10 cellular contexts compared by ENCODE assay signal in the genomic region with DNA sequence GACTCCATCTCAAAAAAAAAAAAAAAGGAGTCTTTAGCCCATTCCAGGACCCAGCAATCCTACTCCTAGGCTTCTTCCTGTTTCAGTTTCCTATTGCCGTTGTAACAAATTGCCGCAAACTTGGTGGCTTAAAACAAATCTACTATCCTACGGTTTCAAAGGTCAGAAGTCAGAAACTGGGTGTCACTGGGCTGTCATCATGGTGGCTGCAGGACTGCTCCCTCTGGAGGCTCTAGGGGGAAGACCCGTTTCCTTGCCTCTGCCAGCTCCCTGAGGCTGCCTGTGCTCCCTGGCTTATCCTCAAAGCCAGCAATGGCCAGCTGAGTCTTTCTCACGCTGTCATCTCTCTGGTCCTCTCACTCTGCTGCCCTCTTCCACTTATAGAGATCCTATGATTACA. TPM values are rescaled to one million over a fixed set of nuclear protein-coding genes. Genes with fewer than 3 reads are reported as not detected.
A peak's percentile ranks its signal among the peaks of the same experiment; 100 is the strongest.
DNase-seq lines count a peak whose midpoint lies in the region; ATAC-seq and TF ChIP-seq lines count a peak whose summit lies in the region.
"Had no signal": no experiment of that assay in that cellular context is flagged by ENCODE, and none has a peak within 500 bp of the region (broad histone marks: within the 10 kb centered on the region; RNA-seq: fewer than 3 reads in every experiment).

No MANE protein-coding gene starts in this region.

- no peak overlapping the region for H3K27ac Mint-ChIP-seq in mesothelial cell of epicardium
- H3K27ac Mint-ChIP-seq: stimulated activated naive B cell treated with anti-CD40 and anti-IgM and Interleukin-4, amounts not matched to agents 10 μg/mL and 1 μg/mL and 100 μg/mL, for 72 hours had no signal

- ATAC-seq in left lung (peak; percentile 77), HG02973 (IDR thresholded peaks at IDR 0.05; ENCODE audit: unreplicated experiment) (no peak), GM21423 (IDR thresholded peaks at IDR 0.05; ENCODE audit: unreplicated experiment) (no peak)
- ATAC-seq: psoas muscle had no signal

- H3K36me3 Mint-ChIP-seq in mesothelial cell of epicardium, result no peaks in the 10 kb centered on the region

- intact Hi-C loops in left lung (cut with DNase I), result no loop called here

- H3K27me3 Mint-ChIP-seq in mesothelial cell of epicardium (ENCODE audit: low read depth), result peaks cover 36% of the 10 kb centered on the region

- 0 out of 2 replicates have a peak, but pooled peaks have one; percentile 6 for TF ChIP-seq CTCF in WI38 (IDR thresholded peaks at IDR 0.05; ENCODE audit: low read depth, low read length)
- peak; percentile 13 to 19 for TF ChIP-seq CTCF in left lung (IDR thresholded peaks at IDR 0.05)
- no peak for TF ChIP-seq CTCF in mesothelial cell of epicardium (IDR thresholded peaks at IDR 0.05; ENCODE audit: unreplicated experiment)

- no peak overlapping the region for H3K4me3 ChIP-seq in WI38 (ENCODE audit: low read depth, low read length)
- no peak overlapping the region for H3K4me3 ChIP-seq in left lung
- H3K4me3 ChIP-seq: psoas muscle had no signal

- H3K9me3 Mint-ChIP-seq in mesothelial cell of epicardium, result no peaks in the 10 kb centered on the region

- H3K27me3 ChIP-seq in left lung, result peaks cover 0 to 23% of the 10 kb centered on the region in 2 donors

- no peak overlapping the region for H3K27ac ChIP-seq in left lung
- H3K27ac ChIP-seq: psoas muscle had no signal

- no peaks in the 10 kb centered on the region for H3K4me1 ChIP-seq in left lung
- H3K4me1 ChIP-seq: psoas muscle had no signal

- H3K9me3 ChIP-seq in left lung, result no peaks in the 10 kb centered on the region
- H3K9me3 ChIP-seq: psoas muscle had no signal

- DNase-seq in DMS53 (lab: John Stamatoyannopoulos, UW), result peak; percentile 78
- peak; percentile 77 to 81 for DNase-seq in Kasumi-1 (lab: John Stamatoyannopoulos, UW)
- no peak for DNase-seq in left lung
- DNase-seq in mesothelial cell of epicardium (ENCODE audit: low spot score in 2 of 2, unreplicated experiment in 2 of 2), result no peak
- no peak for DNase-seq in activated T-cell treated with anti-CD3 and anti-CD28 coated beads, Interleukin-2, amount 50 U/mL, for 1 hour
- DNase-seq: stimulated activated naive B cell treated with anti-CD40 and anti-IgM and Interleukin-4, amounts not matched to agents 10 μg/mL and 1 μg/mL and 100 μg/mL, for 72 hours had no signal

- H3K36me3 ChIP-seq in left lung, result no peaks in the 10 kb centered on the region

- H3K4me1 Mint-ChIP-seq in mesothelial cell of epicardium, result peaks cover 6% of the 10 kb centered on the region
- H3K4me1 Mint-ChIP-seq: stimulated activated naive B cell treated with anti-CD40 and anti-IgM and Interleukin-4, amounts not matched to agents 10 μg/mL and 1 μg/mL and 100 μg/mL, for 72 hours had no signal

- H3K4me3 Mint-ChIP-seq in mesothelial cell of epicardium, result no peak overlapping the region
- H3K4me3 Mint-ChIP-seq: stimulated activated naive B cell treated with anti-CD40 and anti-IgM and Interleukin-4, amounts not matched to agents 10 μg/mL and 1 μg/mL and 100 μg/mL, for 72 hours had no signal

RNA-seq across cellular contexts. Expression of a gene that starts 8.7 kb away (rescaled TPM):
- 1 to 10 TPM; 4.2 to 4.3 TPM for total RNA-seq in left lung
- total RNA-seq in mesothelial cell of epicardium, result 7.1 to 8.1 TPM (median 8.1 TPM) in 3 replicates

Comparison
In these comparisons a context has a peak if more than half of its experiments do, and no peak if none do; other contexts are left out.
1. DNase-seq: peak in DMS53 (single experiment) and Kasumi-1 (2 of 2); none in left lung (0 of 2), mesothelial cell of epicardium (0 of 2) and activated T-cell treated with anti-CD3 and anti-CD28 coated beads, Interleukin-2, amount 50 U/mL, for 1 hour (single experiment).